In the genomic region with DNA sequence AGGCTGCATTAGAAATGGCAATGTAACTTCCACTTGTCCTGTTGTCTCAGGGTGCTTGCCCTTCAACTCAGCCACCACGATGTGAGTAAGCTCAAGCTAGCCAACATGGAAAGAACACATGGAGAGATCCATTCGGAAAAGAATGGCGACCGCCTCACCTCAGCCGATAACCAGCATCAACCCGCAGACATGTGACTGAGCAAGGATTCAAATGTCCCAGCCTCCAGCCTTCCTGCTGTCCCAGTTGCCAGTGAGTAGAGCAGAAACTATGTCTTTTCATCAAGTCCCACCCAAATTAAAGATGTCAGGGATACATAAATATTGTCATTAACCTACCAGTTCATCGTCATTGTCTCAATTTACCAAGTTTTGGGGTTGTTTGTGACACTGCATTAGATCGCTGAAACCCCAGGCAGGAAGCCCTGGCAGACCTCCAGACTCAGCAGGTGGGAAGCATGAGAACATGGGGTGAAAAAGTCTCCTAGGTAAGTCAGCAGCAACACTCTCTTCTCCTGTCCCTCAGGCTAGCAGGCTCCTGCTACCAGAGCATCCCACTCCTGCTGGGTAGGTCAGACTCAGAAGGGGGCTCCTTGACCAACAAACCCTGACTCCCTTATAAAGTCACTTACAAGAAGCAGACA, we compare ENCODE assay signal across 1 cellular context.
A peak's percentile ranks its signal among the peaks of the same experiment; 100 is the strongest.
TF ChIP-seq lines count a peak whose summit lies in the region.

No MANE protein-coding gene starts in this region.

TF ChIP-seq in K562, 482 proteins besides CTCF, POLR2A, EP300 and RAD21 (continued from another document):
- TF ChIP-seq KDM1A (IDR thresholded peaks at IDR 0.05), result no peak
- no peak for TF ChIP-seq NFRKB (IDR thresholded peaks at IDR 0.05; ENCODE audit: low read depth)
- TF ChIP-seq SAFB (IDR thresholded peaks at IDR 0.05; ENCODE audit: borderline replicate concordance, low read depth, low read length), result no peak
- no peak for TF ChIP-seq RFX7 (CRISPR knock-in tag; IDR thresholded peaks at IDR 0.05)
- no peak for TF ChIP-seq CHCHD3 (CRISPR knock-in tag; IDR thresholded peaks at IDR 0.05)
- TF ChIP-seq, protein P1, sequence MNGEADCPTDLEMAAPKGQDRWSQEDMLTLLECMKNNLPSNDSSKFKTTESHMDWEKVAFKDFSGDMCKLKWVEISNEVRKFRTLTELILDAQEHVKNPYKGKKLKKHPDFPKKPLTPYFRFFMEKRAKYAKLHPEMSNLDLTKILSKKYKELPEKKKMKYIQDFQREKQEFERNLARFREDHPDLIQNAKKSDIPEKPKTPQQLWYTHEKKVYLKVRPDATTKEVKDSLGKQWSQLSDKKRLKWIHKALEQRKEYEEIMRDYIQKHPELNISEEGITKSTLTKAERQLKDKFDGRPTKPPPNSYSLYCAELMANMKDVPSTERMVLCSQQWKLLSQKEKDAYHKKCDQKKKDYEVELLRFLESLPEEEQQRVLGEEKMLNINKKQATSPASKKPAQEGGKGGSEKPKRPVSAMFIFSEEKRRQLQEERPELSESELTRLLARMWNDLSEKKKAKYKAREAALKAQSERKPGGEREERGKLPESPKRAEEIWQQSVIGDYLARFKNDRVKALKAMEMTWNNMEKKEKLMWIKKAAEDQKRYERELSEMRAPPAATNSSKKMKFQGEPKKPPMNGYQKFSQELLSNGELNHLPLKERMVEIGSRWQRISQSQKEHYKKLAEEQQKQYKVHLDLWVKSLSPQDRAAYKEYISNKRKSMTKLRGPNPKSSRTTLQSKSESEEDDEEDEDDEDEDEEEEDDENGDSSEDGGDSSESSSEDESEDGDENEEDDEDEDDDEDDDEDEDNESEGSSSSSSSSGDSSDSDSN (IDR thresholded peaks at IDR 0.05; ENCODE audit: borderline replicate concordance in 1 of 2, low read depth in 2 of 2, low read length in 2 of 2), result 0 out of 4 replicates have a peak, but pooled peaks of 1 of the 2 experiments have one; percentile 29
- no peak for TF ChIP-seq ZZZ3 (IDR thresholded peaks at IDR 0.05)
- peak; percentile 74 for TF ChIP-seq NFIC (IDR thresholded peaks at IDR 0.05)
- TF ChIP-seq HMGN3 (IDR thresholded peaks at IDR 0.05; ENCODE audit: borderline replicate concordance, extremely low read depth, insufficient read length, low read depth, low read length), result no peak
- TF ChIP-seq, protein P2, sequence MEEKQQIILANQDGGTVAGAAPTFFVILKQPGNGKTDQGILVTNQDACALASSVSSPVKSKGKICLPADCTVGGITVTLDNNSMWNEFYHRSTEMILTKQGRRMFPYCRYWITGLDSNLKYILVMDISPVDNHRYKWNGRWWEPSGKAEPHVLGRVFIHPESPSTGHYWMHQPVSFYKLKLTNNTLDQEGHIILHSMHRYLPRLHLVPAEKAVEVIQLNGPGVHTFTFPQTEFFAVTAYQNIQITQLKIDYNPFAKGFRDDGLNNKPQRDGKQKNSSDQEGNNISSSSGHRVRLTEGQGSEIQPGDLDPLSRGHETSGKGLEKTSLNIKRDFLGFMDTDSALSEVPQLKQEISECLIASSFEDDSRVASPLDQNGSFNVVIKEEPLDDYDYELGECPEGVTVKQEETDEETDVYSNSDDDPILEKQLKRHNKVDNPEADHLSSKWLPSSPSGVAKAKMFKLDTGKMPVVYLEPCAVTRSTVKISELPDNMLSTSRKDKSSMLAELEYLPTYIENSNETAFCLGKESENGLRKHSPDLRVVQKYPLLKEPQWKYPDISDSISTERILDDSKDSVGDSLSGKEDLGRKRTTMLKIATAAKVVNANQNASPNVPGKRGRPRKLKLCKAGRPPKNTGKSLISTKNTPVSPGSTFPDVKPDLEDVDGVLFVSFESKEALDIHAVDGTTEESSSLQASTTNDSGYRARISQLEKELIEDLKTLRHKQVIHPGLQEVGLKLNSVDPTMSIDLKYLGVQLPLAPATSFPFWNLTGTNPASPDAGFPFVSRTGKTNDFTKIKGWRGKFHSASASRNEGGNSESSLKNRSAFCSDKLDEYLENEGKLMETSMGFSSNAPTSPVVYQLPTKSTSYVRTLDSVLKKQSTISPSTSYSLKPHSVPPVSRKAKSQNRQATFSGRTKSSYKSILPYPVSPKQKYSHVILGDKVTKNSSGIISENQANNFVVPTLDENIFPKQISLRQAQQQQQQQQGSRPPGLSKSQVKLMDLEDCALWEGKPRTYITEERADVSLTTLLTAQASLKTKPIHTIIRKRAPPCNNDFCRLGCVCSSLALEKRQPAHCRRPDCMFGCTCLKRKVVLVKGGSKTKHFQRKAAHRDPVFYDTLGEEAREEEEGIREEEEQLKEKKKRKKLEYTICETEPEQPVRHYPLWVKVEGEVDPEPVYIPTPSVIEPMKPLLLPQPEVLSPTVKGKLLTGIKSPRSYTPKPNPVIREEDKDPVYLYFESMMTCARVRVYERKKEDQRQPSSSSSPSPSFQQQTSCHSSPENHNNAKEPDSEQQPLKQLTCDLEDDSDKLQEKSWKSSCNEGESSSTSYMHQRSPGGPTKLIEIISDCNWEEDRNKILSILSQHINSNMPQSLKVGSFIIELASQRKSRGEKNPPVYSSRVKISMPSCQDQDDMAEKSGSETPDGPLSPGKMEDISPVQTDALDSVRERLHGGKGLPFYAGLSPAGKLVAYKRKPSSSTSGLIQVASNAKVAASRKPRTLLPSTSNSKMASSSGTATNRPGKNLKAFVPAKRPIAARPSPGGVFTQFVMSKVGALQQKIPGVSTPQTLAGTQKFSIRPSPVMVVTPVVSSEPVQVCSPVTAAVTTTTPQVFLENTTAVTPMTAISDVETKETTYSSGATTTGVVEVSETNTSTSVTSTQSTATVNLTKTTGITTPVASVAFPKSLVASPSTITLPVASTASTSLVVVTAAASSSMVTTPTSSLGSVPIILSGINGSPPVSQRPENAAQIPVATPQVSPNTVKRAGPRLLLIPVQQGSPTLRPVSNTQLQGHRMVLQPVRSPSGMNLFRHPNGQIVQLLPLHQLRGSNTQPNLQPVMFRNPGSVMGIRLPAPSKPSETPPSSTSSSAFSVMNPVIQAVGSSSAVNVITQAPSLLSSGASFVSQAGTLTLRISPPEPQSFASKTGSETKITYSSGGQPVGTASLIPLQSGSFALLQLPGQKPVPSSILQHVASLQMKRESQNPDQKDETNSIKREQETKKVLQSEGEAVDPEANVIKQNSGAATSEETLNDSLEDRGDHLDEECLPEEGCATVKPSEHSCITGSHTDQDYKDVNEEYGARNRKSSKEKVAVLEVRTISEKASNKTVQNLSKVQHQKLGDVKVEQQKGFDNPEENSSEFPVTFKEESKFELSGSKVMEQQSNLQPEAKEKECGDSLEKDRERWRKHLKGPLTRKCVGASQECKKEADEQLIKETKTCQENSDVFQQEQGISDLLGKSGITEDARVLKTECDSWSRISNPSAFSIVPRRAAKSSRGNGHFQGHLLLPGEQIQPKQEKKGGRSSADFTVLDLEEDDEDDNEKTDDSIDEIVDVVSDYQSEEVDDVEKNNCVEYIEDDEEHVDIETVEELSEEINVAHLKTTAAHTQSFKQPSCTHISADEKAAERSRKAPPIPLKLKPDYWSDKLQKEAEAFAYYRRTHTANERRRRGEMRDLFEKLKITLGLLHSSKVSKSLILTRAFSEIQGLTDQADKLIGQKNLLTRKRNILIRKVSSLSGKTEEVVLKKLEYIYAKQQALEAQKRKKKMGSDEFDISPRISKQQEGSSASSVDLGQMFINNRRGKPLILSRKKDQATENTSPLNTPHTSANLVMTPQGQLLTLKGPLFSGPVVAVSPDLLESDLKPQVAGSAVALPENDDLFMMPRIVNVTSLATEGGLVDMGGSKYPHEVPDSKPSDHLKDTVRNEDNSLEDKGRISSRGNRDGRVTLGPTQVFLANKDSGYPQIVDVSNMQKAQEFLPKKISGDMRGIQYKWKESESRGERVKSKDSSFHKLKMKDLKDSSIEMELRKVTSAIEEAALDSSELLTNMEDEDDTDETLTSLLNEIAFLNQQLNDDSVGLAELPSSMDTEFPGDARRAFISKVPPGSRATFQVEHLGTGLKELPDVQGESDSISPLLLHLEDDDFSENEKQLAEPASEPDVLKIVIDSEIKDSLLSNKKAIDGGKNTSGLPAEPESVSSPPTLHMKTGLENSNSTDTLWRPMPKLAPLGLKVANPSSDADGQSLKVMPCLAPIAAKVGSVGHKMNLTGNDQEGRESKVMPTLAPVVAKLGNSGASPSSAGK (IDR thresholded peaks at IDR 0.05), result peak; percentile 39; the same call in 1 of the 2 replicates
- no peak for TF ChIP-seq ETV5 (CRISPR knock-in tag; IDR thresholded peaks at IDR 0.05; ENCODE audit: low read depth)
- no peak for TF ChIP-seq MYBL2 (IDR thresholded peaks at IDR 0.05; ENCODE audit: low read depth)
- no peak for TF ChIP-seq MYBL2 (CRISPR knock-in tag; IDR thresholded peaks at IDR 0.05; ENCODE audit: borderline replicate concordance)
- TF ChIP-seq NRF1 (conservative IDR thresholded peaks at IDR 0.05 in 1 of 2, IDR thresholded peaks at IDR 0.05 in 1 of 2), result no peak
- TF ChIP-seq CBX1 (IDR thresholded peaks at IDR 0.05; ENCODE audit: low read depth), result no peak
- TF ChIP-seq FIP1L1 (IDR thresholded peaks at IDR 0.05; ENCODE audit: low read depth, low read length, poor library complexity, severe bottlenecking), result no peak
- peak in 1 of 3 experiments; percentile 28 for TF ChIP-seq YY1 (IDR thresholded peaks at IDR 0.05; ENCODE audit: borderline replicate concordance in 1 of 3, control insufficient read depth in 1 of 3, extremely low read depth in 1 of 3, insufficient read depth in 3 of 3, insufficient read length in 1 of 3, insufficient replicate concordance in 2 of 3, low read depth in 1 of 3, low read length in 2 of 3)
- 0 out of 2 replicates have a peak, but pooled peaks have one; percentile 37 for TF ChIP-seq ERF (CRISPR knock-in tag; IDR thresholded peaks at IDR 0.05)
- TF ChIP-seq, protein P3, sequence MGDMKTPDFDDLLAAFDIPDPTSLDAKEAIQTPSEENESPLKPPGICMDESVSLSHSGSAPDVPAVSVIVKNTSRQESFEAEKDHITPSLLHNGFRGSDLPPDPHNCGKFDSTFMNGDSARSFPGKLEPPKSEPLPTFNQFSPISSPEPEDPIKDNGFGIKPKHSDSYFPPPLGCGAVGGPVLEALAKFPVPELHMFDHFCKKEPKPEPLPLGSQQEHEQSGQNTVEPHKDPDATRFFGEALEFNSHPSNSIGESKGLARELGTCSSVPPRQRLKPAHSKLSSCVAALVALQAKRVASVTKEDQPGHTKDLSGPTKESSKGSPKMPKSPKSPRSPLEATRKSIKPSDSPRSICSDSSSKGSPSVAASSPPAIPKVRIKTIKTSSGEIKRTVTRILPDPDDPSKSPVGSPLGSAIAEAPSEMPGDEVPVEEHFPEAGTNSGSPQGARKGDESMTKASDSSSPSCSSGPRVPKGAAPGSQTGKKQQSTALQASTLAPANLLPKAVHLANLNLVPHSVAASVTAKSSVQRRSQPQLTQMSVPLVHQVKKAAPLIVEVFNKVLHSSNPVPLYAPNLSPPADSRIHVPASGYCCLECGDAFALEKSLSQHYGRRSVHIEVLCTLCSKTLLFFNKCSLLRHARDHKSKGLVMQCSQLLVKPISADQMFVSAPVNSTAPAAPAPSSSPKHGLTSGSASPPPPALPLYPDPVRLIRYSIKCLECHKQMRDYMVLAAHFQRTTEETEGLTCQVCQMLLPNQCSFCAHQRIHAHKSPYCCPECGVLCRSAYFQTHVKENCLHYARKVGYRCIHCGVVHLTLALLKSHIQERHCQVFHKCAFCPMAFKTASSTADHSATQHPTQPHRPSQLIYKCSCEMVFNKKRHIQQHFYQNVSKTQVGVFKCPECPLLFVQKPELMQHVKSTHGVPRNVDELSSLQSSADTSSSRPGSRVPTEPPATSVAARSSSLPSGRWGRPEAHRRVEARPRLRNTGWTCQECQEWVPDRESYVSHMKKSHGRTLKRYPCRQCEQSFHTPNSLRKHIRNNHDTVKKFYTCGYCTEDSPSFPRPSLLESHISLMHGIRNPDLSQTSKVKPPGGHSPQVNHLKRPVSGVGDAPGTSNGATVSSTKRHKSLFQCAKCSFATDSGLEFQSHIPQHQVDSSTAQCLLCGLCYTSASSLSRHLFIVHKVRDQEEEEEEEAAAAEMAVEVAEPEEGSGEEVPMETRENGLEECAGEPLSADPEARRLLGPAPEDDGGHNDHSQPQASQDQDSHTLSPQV (IDR thresholded peaks at IDR 0.05), result 0 out of 2 replicates have a peak, but pooled peaks have one; percentile 59
- no peak for TF ChIP-seq NFIX (CRISPR knock-in tag; IDR thresholded peaks at IDR 0.05; ENCODE audit: low read depth)
- no peak for TF ChIP-seq RAD51 (IDR thresholded peaks at IDR 0.05; ENCODE audit: borderline replicate concordance, low read depth)
- TF ChIP-seq, protein P4, sequence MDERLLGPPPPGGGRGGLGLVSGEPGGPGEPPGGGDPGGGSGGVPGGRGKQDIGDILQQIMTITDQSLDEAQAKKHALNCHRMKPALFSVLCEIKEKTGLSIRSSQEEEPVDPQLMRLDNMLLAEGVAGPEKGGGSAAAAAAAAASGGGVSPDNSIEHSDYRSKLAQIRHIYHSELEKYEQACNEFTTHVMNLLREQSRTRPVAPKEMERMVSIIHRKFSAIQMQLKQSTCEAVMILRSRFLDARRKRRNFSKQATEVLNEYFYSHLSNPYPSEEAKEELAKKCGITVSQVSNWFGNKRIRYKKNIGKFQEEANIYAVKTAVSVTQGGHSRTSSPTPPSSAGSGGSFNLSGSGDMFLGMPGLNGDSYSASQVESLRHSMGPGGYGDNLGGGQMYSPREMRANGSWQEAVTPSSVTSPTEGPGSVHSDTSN (CRISPR knock-in tag; IDR thresholded peaks at IDR 0.05; ENCODE audit: low read depth), result no peak
- TF ChIP-seq, protein P4 (tag; conservative IDR thresholded peaks at IDR 0.05; ENCODE audit: low read depth), result no peak
- no peak for TF ChIP-seq ETV6 (IDR thresholded peaks at IDR 0.05; ENCODE audit: borderline replicate concordance in 1 of 2, low read depth in 2 of 2, low read length in 1 of 2)
- TF ChIP-seq ETV6 (CRISPR knock-in tag; IDR thresholded peaks at IDR 0.05; ENCODE audit: borderline replicate concordance), result no peak
- no peak for TF ChIP-seq ZEB2 (IDR thresholded peaks at IDR 0.05)
- TF ChIP-seq, protein P5, sequence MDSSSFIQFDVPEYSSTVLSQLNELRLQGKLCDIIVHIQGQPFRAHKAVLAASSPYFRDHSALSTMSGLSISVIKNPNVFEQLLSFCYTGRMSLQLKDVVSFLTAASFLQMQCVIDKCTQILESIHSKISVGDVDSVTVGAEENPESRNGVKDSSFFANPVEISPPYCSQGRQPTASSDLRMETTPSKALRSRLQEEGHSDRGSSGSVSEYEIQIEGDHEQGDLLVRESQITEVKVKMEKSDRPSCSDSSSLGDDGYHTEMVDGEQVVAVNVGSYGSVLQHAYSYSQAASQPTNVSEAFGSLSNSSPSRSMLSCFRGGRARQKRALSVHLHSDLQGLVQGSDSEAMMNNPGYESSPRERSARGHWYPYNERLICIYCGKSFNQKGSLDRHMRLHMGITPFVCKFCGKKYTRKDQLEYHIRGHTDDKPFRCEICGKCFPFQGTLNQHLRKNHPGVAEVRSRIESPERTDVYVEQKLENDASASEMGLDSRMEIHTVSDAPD (CRISPR knock-in tag; IDR thresholded peaks at IDR 0.05), result no peak
- no peak for TF ChIP-seq TBP (optimal IDR thresholded peaks at IDR 0.05; ENCODE audit: low read depth, low read length)
- TF ChIP-seq SAFB2 (IDR thresholded peaks at IDR 0.05; ENCODE audit: borderline replicate concordance, low read depth, low read length, severe bottlenecking), result no peak
- TF ChIP-seq NEUROD1 (IDR thresholded peaks at IDR 0.05; ENCODE audit: borderline replicate concordance, low read depth, low read length, partially characterized antibody), result no peak
